Comparison of ENCODE assay signal across 8 cellular contexts in genomic region chr9:125189361-125190289, GRCh38. TPM values are rescaled to one million over a fixed set of nuclear protein-coding genes. Genes with fewer than 3 reads are reported as not detected.
DNase-seq lines count a peak whose midpoint lies in the region; ATAC-seq, FAIRE-seq and TF ChIP-seq lines count a peak whose summit lies in the region.

PPP6C (minus strand) TSS chr9:125189803; CDS start chr9:125189718, 85 bp downstream.

- no peaks in the 10 kb centered on the region for H3K27me3 ChIP-seq in breast epithelium
- no peaks in the 10 kb centered on the region for H3K27me3 ChIP-seq in iPS-20b (ENCODE audit: insufficient read depth, low read length)
- H3K27me3 ChIP-seq in small intestine (ENCODE audit: control insufficient read depth in 2 of 2, insufficient read depth in 2 of 2, low read length in 2 of 2) = no peaks in the 10 kb centered on the region

- DNase-seq in ACHN (peak; percentile 93), NCI-H2171 treated with DMSO at 0.1 percent for 48 hours (lab: John Stamatoyannopoulos, UW) (peak; percentile 97), breast epithelium (ENCODE audit: low spot score in 2 of 2) (peak; percentile 94 to 96), small intestine (peak; percentile 96)

- H3K27ac ChIP-seq in VCaP (peak within 1 kb of the TSS; percentile 95), breast epithelium (peak within 1 kb of the TSS; percentile 97), iPS-20b (ENCODE audit: low read length) (peak within 1 kb of the TSS; percentile 55), small intestine (ENCODE audit: low read depth in 1 of 2, low read length in 1 of 2) (peak within 1 kb of the TSS; percentile 85 to 97)

- ATAC-seq in GM18868 (IDR thresholded peaks at IDR 0.05; ENCODE audit: unreplicated experiment) (peak; percentile 98), HG03108 (IDR thresholded peaks at IDR 0.05; ENCODE audit: unreplicated experiment) (peak; percentile 98)

- TF ChIP-seq CTCF in VCaP (conservative IDR thresholded peaks at IDR 0.05) (peak; percentile 68), breast epithelium (IDR thresholded peaks at IDR 0.05) (peak; percentile 51 to 76 (median 63))

- 0 to 1% (median 1%) methylated on average over 65 to 82 of the region's 82 CpGs for WGBS in small intestine, 3 donors

- in situ Hi-C loops in ACHN (cut with HindIII; ENCODE audit: low pct_ligation_motif_present, low pct_unique_long_range_greater_than_20kb, low sequenced_read_pairs) = no loop called here

- no peaks in the 10 kb centered on the region for H3K36me3 ChIP-seq in breast epithelium
- H3K36me3 ChIP-seq in iPS-20b (ENCODE audit: insufficient read depth, low read depth, low read length) = no peaks in the 10 kb centered on the region
- no peaks in the 10 kb centered on the region for H3K36me3 ChIP-seq in small intestine (ENCODE audit: control insufficient read depth in 2 of 2, insufficient read depth in 2 of 2, low read length in 2 of 2)

- H3K4me1 ChIP-seq in breast epithelium = no peaks in the 10 kb centered on the region
- no peaks in the 10 kb centered on the region for H3K4me1 ChIP-seq in iPS-20b (ENCODE audit: insufficient read depth, low read length)
- peaks cover 0 to 6% of the 10 kb centered on the region in 2 donors for H3K4me1 ChIP-seq in small intestine (ENCODE audit: control insufficient read depth in 2 of 2, insufficient read depth in 1 of 2, low read depth in 1 of 2, low read length in 1 of 2)

- peak within 1 kb of the TSS; percentile 87 for H3K9ac ChIP-seq in iPS-20b (ENCODE audit: low read depth, low read length)

- FAIRE-seq in small intestine (lab: Jason Lieb, UNC) = no peak

- intact Hi-C loops in breast epithelium (cut with DNase I; ENCODE audit: low total_unique reads) = no loop called here

- no peaks in the 10 kb centered on the region for H3K9me3 ChIP-seq in breast epithelium
- H3K9me3 ChIP-seq in iPS-20b (ENCODE audit: insufficient read depth, low read depth, low read length) = no peaks in the 10 kb centered on the region
- no peaks in the 10 kb centered on the region for H3K9me3 ChIP-seq in small intestine (ENCODE audit: control insufficient read depth, low read depth)

- H3K4me3 ChIP-seq in breast epithelium = peak within 1 kb of the TSS; percentile 98
- peak within 1 kb of the TSS; percentile 81 for H3K4me3 ChIP-seq in iPS-20b (ENCODE audit: low read length)
- peak within 1 kb of the TSS; percentile 74 to 100 for H3K4me3 ChIP-seq in small intestine (ENCODE audit: low read depth in 1 of 2, low read length in 2 of 2)

- TF ChIP-seq POLR2A in breast epithelium (IDR thresholded peaks at IDR 0.05) = peak; percentile 78

RNA-seq across cellular contexts. Expression of gene PPP6C, which starts in this region (rescaled TPM):
- 10 to 100 TPM; 34.4 to 50.2 (median 42.1) TPM for total RNA-seq in breast epithelium
- polyA plus RNA-seq in small intestine = 10 to 100 TPM; 22.6 to 25.7 (median 22.9) TPM

Comparison
In these comparisons a context has a peak if more than half of its experiments do, and no peak if none do; other contexts are left out.
1. Peak in every context shown above with its lines: DNase-seq, ATAC-seq, H3K4me3 ChIP-seq and H3K27ac ChIP-seq.